1 cellular context compared by ENCODE assay signal in the genomic region with DNA sequence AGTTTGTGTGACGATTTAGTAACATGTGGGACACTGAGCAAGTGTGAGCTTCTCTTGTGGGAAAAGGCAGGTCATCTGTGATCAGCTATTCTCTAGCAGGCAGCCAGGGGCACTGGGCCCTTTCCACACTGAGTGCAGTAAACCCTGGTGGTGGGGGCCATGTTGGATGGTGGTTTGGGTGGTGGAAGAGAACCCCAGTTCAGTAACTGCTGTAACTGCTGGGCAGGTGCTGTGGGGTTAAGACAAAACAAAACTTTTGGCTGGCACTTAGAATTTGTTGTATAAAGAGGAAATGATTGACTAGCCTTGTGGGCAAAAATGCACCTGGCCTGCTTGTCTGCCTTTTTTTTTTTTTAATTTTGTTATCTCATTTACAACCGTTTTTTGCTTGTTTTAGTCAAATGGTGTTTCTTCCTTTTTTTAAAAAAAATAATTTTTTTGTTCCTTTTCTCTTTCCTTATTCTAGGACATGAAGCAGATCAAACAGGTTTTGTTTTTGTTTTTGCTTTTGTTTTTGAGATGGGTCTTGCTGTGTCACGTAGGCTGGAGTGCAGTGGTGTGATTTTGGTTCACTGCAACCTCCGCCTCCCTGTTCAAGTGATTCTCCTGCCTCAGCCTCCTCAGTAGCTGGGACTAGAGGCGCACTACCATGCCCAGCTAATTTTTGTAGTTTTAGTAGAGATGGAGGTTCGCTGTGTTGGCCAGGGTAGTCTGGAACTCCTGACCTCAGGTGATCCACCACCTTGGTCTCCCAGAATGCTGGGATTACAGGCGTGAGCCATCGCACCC.
TF ChIP-seq lines count a peak whose summit lies in the region.

No MANE protein-coding gene starts in this region.

TF ChIP-seq in HCT116, 20 proteins besides CTCF, POLR2A, EP300 and RAD21 (continued from another document):
- TF ChIP-seq MAX (IDR thresholded peaks at IDR 0.05) (no peak), CBX3 (IDR thresholded peaks at IDR 0.05; ENCODE audit: low read depth) (no peak), EGR1 (IDR thresholded peaks at IDR 0.05; ENCODE audit: low read depth) (no peak)
- TF ChIP-seq, protein P1, sequence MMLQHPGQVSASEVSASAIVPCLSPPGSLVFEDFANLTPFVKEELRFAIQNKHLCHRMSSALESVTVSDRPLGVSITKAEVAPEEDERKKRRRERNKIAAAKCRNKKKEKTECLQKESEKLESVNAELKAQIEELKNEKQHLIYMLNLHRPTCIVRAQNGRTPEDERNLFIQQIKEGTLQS (IDR thresholded peaks at IDR 0.05) = no peak
- TF ChIP-seq, protein P2, sequence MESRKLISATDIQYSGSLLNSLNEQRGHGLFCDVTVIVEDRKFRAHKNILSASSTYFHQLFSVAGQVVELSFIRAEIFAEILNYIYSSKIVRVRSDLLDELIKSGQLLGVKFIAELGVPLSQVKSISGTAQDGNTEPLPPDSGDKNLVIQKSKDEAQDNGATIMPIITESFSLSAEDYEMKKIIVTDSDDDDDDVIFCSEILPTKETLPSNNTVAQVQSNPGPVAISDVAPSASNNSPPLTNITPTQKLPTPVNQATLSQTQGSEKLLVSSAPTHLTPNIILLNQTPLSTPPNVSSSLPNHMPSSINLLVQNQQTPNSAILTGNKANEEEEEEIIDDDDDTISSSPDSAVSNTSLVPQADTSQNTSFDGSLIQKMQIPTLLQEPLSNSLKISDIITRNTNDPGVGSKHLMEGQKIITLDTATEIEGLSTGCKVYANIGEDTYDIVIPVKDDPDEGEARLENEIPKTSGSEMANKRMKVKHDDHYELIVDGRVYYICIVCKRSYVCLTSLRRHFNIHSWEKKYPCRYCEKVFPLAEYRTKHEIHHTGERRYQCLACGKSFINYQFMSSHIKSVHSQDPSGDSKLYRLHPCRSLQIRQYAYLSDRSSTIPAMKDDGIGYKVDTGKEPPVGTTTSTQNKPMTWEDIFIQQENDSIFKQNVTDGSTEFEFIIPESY (IDR thresholded peaks at IDR 0.05; ENCODE audit: extremely low read depth, insufficient replicate concordance, low read length) = no peak
TF ChIP-seq in HCT116: peak in this region for 0.
